ENCODE assay signal across 8 cellular contexts in genomic region chr6:142802124-142802523, GRCh38.
DNase-seq lines count a peak whose midpoint lies in the region; ATAC-seq and TF ChIP-seq lines count a peak whose summit lies in the region.

No MANE protein-coding gene starts in this region.

- H3K4me1 Mint-ChIP-seq in activated CD4-positive, alpha-beta memory T cell treated with anti-CD3 and anti-CD28 coated beads for 36 hours (ENCODE audit: low read depth), result peaks cover 95% of the 10 kb centered on the region
- peaks cover 34% of the 10 kb centered on the region for H3K4me1 Mint-ChIP-seq in activated CD4-positive, alpha-beta memory T cell treated with anti-CD3 and anti-CD28 coated beads, Interleukin-2, amount 10 ng/mL, durations not matched to agents 7 days and 5 days
- no peaks in the 10 kb centered on the region for H3K4me1 Mint-ChIP-seq in CD14-positive monocyte

- no peaks in the 10 kb centered on the region for H3K27me3 ChIP-seq in RWPE2 (ENCODE audit: insufficient read depth, poor library complexity, severe bottlenecking)

- peak; percentile 77 for DNase-seq in activated CD4-positive, alpha-beta memory T cell treated with anti-CD3 and anti-CD28 coated beads for 36 hours
- DNase-seq in activated CD4-positive, alpha-beta memory T cell treated with anti-CD3 and anti-CD28 coated beads, Interleukin-2, amount 10 ng/mL, durations not matched to agents 7 days and 5 days, result no peak
- DNase-seq in RWPE2 (ENCODE audit: low spot score), result peak; percentile 78
- DNase-seq in epithelial cell of esophagus (ENCODE audit: low read depth), result peak; percentile 98
- peak; percentile 69 for DNase-seq in stimulated activated CD4-positive, alpha-beta T cell treated with anti-CD3 and anti-CD28 coated beads, Interleukin-15, amount 100 ng/mL, for 24 hours
- DNase-seq in KG1 (lab: John Stamatoyannopoulos, UW), result no peak
- DNase-seq in CD14-positive monocyte (ENCODE audit: low spot score), result no peak

- H3K36me3 ChIP-seq in RWPE2 (ENCODE audit: low read depth), result peaks cover 4% of the 10 kb centered on the region; the same call in 1 of the 2 replicates

- TF ChIP-seq CTCF in RWPE2 (IDR thresholded peaks at IDR 0.05; ENCODE audit: poor library complexity, severe bottlenecking), result no peak
- no peak for TF ChIP-seq CTCF in epithelial cell of esophagus (IDR thresholded peaks at IDR 0.05; ENCODE audit: insufficient read depth, low read depth, low read length, missing control alignments)
- TF ChIP-seq CTCF in CD14-positive monocyte (IDR thresholded peaks at IDR 0.05), result no peak

- no peaks in the 10 kb centered on the region for H3K9me3 ChIP-seq in RWPE2 (ENCODE audit: severe bottlenecking)

- CTCF ChIA-PET in activated CD4-positive, alpha-beta memory T cell treated with anti-CD3 and anti-CD28 coated beads for 36 hours (lab: Charles Lee), result interaction anchor here (0.6 to 2.0 kb wide), 2 partner anchors 21 to 54 kb away, joined by 4 to 11 read pairs; no protein-coding TSS in a partner anchor
- CTCF ChIA-PET in activated CD4-positive, alpha-beta memory T cell treated with anti-CD3 and anti-CD28 coated beads, Interleukin-2, amount 10 ng/mL, durations not matched to agents 7 days and 5 days (lab: Charles Lee), result no interaction called here

- H3K4me1 ChIP-seq in RWPE2 (ENCODE audit: insufficient read depth, poor library complexity, severe bottlenecking), result peaks cover 20% of the 10 kb centered on the region

- POLR2A ChIA-PET in activated CD4-positive, alpha-beta memory T cell treated with anti-CD3 and anti-CD28 coated beads for 36 hours (lab: Charles Lee), result interaction anchor here (0.6 to 2.8 kb wide), 4 partner anchors 9 to 128 kb away, joined by 3 to 24 read pairs (median 3); no protein-coding TSS in a partner anchor
- POLR2A ChIA-PET in activated CD4-positive, alpha-beta memory T cell treated with anti-CD3 and anti-CD28 coated beads, Interleukin-2, amount 10 ng/mL, durations not matched to agents 7 days and 5 days (lab: Charles Lee), result interaction anchor here (1.3 kb wide), 1 partner anchor 41 kb away, joined by 3 read pairs; no protein-coding TSS in a partner anchor

- no peak overlapping the region for H3K4me3 ChIP-seq in RWPE2 (ENCODE audit: severe bottlenecking)
- H3K4me3 ChIP-seq in epithelial cell of esophagus (ENCODE audit: low read length), result no peak overlapping the region

- no peaks in the 10 kb centered on the region for H3K9me3 Mint-ChIP-seq in activated CD4-positive, alpha-beta memory T cell treated with anti-CD3 and anti-CD28 coated beads for 36 hours
- no peaks in the 10 kb centered on the region for H3K9me3 Mint-ChIP-seq in activated CD4-positive, alpha-beta memory T cell treated with anti-CD3 and anti-CD28 coated beads, Interleukin-2, amount 10 ng/mL, durations not matched to agents 7 days and 5 days
- H3K9me3 Mint-ChIP-seq in CD14-positive monocyte, result peaks cover 0 to 2% (median 0%) of the 10 kb centered on the region in 7 donors

- H3K4me3 Mint-ChIP-seq in activated CD4-positive, alpha-beta memory T cell treated with anti-CD3 and anti-CD28 coated beads for 36 hours, result no peak overlapping the region
- H3K4me3 Mint-ChIP-seq in activated CD4-positive, alpha-beta memory T cell treated with anti-CD3 and anti-CD28 coated beads, Interleukin-2, amount 10 ng/mL, durations not matched to agents 7 days and 5 days, result no peak overlapping the region
- no peak overlapping the region for H3K4me3 Mint-ChIP-seq in CD14-positive monocyte

- H3K27me3 Mint-ChIP-seq in activated CD4-positive, alpha-beta memory T cell treated with anti-CD3 and anti-CD28 coated beads for 36 hours, result no peaks in the 10 kb centered on the region
- H3K27me3 Mint-ChIP-seq in activated CD4-positive, alpha-beta memory T cell treated with anti-CD3 and anti-CD28 coated beads, Interleukin-2, amount 10 ng/mL, durations not matched to agents 7 days and 5 days, result no peaks in the 10 kb centered on the region
- H3K27me3 Mint-ChIP-seq in CD14-positive monocyte (ENCODE audit: low read depth in 3 of 3), result peaks cover 0 to 2% (median 2%) of the 10 kb centered on the region in 3 donors

- ATAC-seq in RWPE2 (ENCODE audit: low read depth) (peak; percentile 100), GM18861 (IDR thresholded peaks at IDR 0.05; ENCODE audit: unreplicated experiment) (no peak)

- H3K27ac Mint-ChIP-seq in activated CD4-positive, alpha-beta memory T cell treated with anti-CD3 and anti-CD28 coated beads for 36 hours, result peak overlapping the region; percentile 79
- H3K27ac Mint-ChIP-seq in activated CD4-positive, alpha-beta memory T cell treated with anti-CD3 and anti-CD28 coated beads, Interleukin-2, amount 10 ng/mL, durations not matched to agents 7 days and 5 days, result no peak overlapping the region
- H3K27ac Mint-ChIP-seq in CD14-positive monocyte, result no peak overlapping the region

- peaks cover 13% of the 10 kb centered on the region for H3K36me3 Mint-ChIP-seq in activated CD4-positive, alpha-beta memory T cell treated with anti-CD3 and anti-CD28 coated beads for 36 hours
- H3K36me3 Mint-ChIP-seq in activated CD4-positive, alpha-beta memory T cell treated with anti-CD3 and anti-CD28 coated beads, Interleukin-2, amount 10 ng/mL, durations not matched to agents 7 days and 5 days (ENCODE audit: low read depth), result peaks cover 28% of the 10 kb centered on the region
- no peaks in the 10 kb centered on the region for H3K36me3 Mint-ChIP-seq in CD14-positive monocyte

- intact Hi-C loops in activated CD4-positive, alpha-beta memory T cell treated with anti-CD3 and anti-CD28 coated beads for 36 hours (cut with micrococcal nuclease), result loop anchor here (1.0 kb wide), 7 partner anchors 9 to 83 kb away; no protein-coding TSS in a partner anchor
- intact Hi-C loops in CD14-positive monocyte (cut with micrococcal nuclease), result no loop called here

- H3K27ac ChIP-seq in RWPE2 (ENCODE audit: poor library complexity, severe bottlenecking), result peak overlapping the region; percentile 47

Comparison
In these comparisons a context has a peak if more than half of its experiments do, and no peak if none do; other contexts are left out.
1. DNase-seq: peak in activated CD4-positive, alpha-beta memory T cell treated with anti-CD3 and anti-CD28 coated beads for 36 hours (single experiment), RWPE2 (single experiment), epithelial cell of esophagus (single experiment) and stimulated activated CD4-positive, alpha-beta T cell treated with anti-CD3 and anti-CD28 coated beads, Interleukin-15, amount 100 ng/mL, for 24 hours (single experiment); none in activated CD4-positive, alpha-beta memory T cell treated with anti-CD3 and anti-CD28 coated beads, Interleukin-2, amount 10 ng/mL, durations not matched to agents 7 days and 5 days (single experiment), KG1 (single experiment) and CD14-positive monocyte (single experiment).